1 cellular context compared by ENCODE assay signal in genomic region chr12:122643207-122643805, GRCh38.
TF ChIP-seq lines count a peak whose summit lies in the region.

No MANE protein-coding gene starts in this region.

TF ChIP-seq in HepG2, 621 proteins besides CTCF, POLR2A, EP300 and RAD21:
- TF ChIP-seq HMGA1 (CRISPR knock-in tag; conservative IDR thresholded peaks at IDR 0.05) (no peak), ZNF552 (CRISPR knock-in tag; IDR thresholded peaks at IDR 0.05; ENCODE audit: borderline replicate concordance) (no peak), HHEX (CRISPR knock-in tag; IDR thresholded peaks at IDR 0.05) (no peak), CCDC6 (CRISPR knock-in tag; IDR thresholded peaks at IDR 0.05) (no peak), SIN3B (IDR thresholded peaks at IDR 0.05; ENCODE audit: low read length) (no peak)
